In the genomic region with DNA sequence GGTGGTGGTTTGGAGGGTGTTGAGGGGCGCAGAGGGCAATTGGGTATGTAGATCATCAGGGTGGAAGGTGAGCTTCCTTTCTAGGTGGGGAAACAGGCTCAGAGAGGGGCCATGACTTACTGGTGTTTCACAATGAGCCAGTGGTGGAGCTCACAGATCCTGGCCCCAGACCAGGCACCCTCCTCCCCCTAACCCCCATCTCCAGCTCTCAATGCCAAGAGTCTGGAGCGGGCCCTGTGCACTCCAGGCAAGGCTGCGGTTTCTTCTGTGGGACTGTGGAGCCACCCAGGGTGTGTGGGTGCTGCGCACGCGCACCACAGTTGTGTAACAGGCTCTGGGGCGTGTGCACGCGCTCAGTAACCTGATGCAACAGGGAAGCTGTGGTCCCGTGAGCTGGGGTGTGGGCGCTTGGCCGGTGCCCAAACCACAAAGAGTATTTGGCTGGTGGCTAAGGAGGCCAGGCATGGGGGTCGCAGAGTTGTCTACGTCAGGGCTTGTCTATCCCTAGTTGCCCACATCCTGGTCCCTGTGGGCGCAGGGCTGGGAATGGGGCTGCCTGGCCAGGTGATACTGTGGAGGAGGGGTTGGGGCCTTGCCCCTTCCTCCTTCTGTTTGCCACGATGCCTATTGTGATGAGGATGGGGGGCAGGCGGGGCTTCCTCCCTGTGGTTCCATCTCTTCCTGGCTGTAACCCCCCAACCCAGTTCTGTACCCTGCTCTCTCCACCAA, we compare ENCODE assay signal across 8 cellular contexts.
A peak's percentile ranks its signal among the peaks of the same experiment; 100 is the strongest.
DNase-seq lines count a peak whose midpoint lies in the region; ATAC-seq lines count a peak whose summit lies in the region.

No MANE protein-coding gene starts in this region.

- H3K27ac Mint-ChIP-seq in activated naive CD4-positive, alpha-beta T cell treated with anti-CD3 and anti-CD28 coated beads, Interleukin-2, amount 50 U/mL, for 24 hours = peak overlapping the region; percentile 95

- H3K4me3 Mint-ChIP-seq in activated naive CD4-positive, alpha-beta T cell treated with anti-CD3 and anti-CD28 coated beads, Interleukin-2, amount 50 U/mL, for 24 hours = peak overlapping the region; percentile 63

- no peaks in the 10 kb centered on the region for H3K9me3 Mint-ChIP-seq in activated naive CD4-positive, alpha-beta T cell treated with anti-CD3 and anti-CD28 coated beads, Interleukin-2, amount 50 U/mL, for 24 hours

- no peaks in the 10 kb centered on the region for H3K36me3 Mint-ChIP-seq in activated naive CD4-positive, alpha-beta T cell treated with anti-CD3 and anti-CD28 coated beads, Interleukin-2, amount 50 U/mL, for 24 hours

- peak; percentile 11 for DNase-seq in Ammon's horn (ENCODE audit: low spot score)
- peak in 74 of 76 experiments; percentile 85 to 99 (median 96) for DNase-seq in HUDEP-2 (lab: John Stamatoyannopoulos, UW; ENCODE audit: unreplicated experiment in 76 of 76)
- peak; percentile 93 for DNase-seq in SKM-1 treated with dmso at 0.1 percent for 144 hours (lab: John Stamatoyannopoulos, UW; ENCODE audit: unreplicated experiment)
- DNase-seq in iPS-NIHi11 (ENCODE audit: low spot score) = peak; percentile 56
- peak; percentile 43 to 83 (median 61) for DNase-seq in stimulated activated CD4-positive, alpha-beta T cell treated with anti-CD3 and anti-CD28 coated beads, TNF-alpha, amount 100 ng/mL, for 24 hours (ENCODE audit: low read depth in 3 of 3)

- peak; percentile 75 for ATAC-seq in GM19452 (IDR thresholded peaks at IDR 0.05; ENCODE audit: unreplicated experiment)
- no peak for ATAC-seq in HG02852 (IDR thresholded peaks at IDR 0.05; ENCODE audit: unreplicated experiment)

- peaks cover 41% of the 10 kb centered on the region for H3K4me1 Mint-ChIP-seq in activated naive CD4-positive, alpha-beta T cell treated with anti-CD3 and anti-CD28 coated beads, Interleukin-2, amount 50 U/mL, for 24 hours

- H3K27me3 Mint-ChIP-seq in activated naive CD4-positive, alpha-beta T cell treated with anti-CD3 and anti-CD28 coated beads, Interleukin-2, amount 50 U/mL, for 24 hours = no peaks in the 10 kb centered on the region

Comparison
In these comparisons a context has a peak if more than half of its experiments do, and no peak if none do; other contexts are left out.
1. DNase-seq: peak in every context shown above with its lines; median percentile 96 in HUDEP-2; 93 in SKM-1 treated with dmso at 0.1 percent for 144 hours; 61 in stimulated activated CD4-positive, alpha-beta T cell treated with anti-CD3 and anti-CD28 coated beads, TNF-alpha, amount 100 ng/mL, for 24 hours; 56 in iPS-NIHi11; 11 in Ammon's horn.